ENCODE assay signal across 19 cellular contexts in the genomic region with DNA sequence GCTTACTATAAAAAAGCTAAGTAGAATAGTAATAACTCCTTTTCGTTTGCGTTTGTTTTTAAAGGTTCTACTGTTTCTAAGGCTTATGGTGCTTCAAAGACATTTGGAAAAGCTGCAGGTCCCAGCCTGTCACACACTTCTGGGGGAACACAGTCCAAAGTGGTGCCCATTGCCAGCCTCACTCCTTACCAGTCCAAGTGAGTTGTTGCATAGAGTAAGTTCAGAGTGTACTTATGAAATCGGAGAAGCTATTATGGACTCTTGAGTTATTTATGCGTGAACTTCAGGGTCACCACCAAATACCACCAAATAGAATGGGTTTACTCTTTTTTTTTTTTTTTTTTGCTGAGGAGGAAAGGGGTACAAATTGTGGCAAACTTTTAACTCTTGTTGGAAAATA. TPM values are rescaled to one million over a fixed set of nuclear protein-coding genes. Genes with fewer than 3 reads are reported as not detected.
A peak's percentile ranks its signal among the peaks of the same experiment; 100 is the strongest.
DNase-seq lines count a peak whose midpoint lies in the region; ATAC-seq and TF ChIP-seq lines count a peak whose summit lies in the region.
"Had no signal": no experiment of that assay in that cellular context is flagged by ENCODE, and none has a peak within 500 bp of the region (broad histone marks: within the 10 kb centered on the region; RNA-seq: fewer than 3 reads in every experiment).

No MANE protein-coding gene starts in this region.

- H2AFZ ChIP-seq in SK-N-SH (ENCODE audit: low read depth), result no peak overlapping the region

- intact Hi-C loops in activated T-helper 2 cell treated with anti-CD3 and anti-CD28 coated beads, Interferon-gamma antibody, Interleukin-2, Interleukin-4, amounts not matched to agents 10 μg/mL and 5 μg/mL and 100 μg/mL, durations not matched to agents 14 hours and 24 hours and 36 hours (cut with micrococcal nuclease), result loop anchor here (10.0 kb wide), 1 partner anchor 389 kb away; no protein-coding TSS in a partner anchor
- intact Hi-C loops in gastrocnemius medialis (cut with DNase I; ENCODE audit: low total_unique reads), result no loop called here

- H3K4me2 ChIP-seq in SK-N-SH, result no peak overlapping the region
- H3K4me2 ChIP-seq: A549; BLaER1 treated with 17β-estradiol and CSF1 and Interleukin-3, amounts not matched to agents 10 nM and 100 nM had no signal

- H3K27me3 ChIP-seq in gastrocnemius medialis, result no peaks in the 10 kb centered on the region
- no peaks in the 10 kb centered on the region for H3K27me3 ChIP-seq in SK-N-SH (ENCODE audit: insufficient read depth)
- H3K27me3 ChIP-seq: BLaER1 treated with 17β-estradiol and CSF1 and Interleukin-3, amounts not matched to agents 10 nM and 100 nM had no signal

- H3K9me2 ChIP-seq in SK-N-SH, result no peaks in the 10 kb centered on the region

- H3K4me3 Mint-ChIP-seq in T-helper 1 cell treated with Interleukin-12 subunit alpha and Interleukin-12 subunit beta and Interleukin-4 antibody, amounts not matched to agents 30 μg/mL and 1 μg/mL, for 36 hours, result no peak overlapping the region
- H3K4me3 Mint-ChIP-seq in T-helper 17 cell, result no peak overlapping the region
- H3K4me3 Mint-ChIP-seq in activated T-helper 2 cell treated with anti-CD3 and anti-CD28 coated beads, Interferon-gamma antibody, Interleukin-2, Interleukin-4, amounts not matched to agents 10 μg/mL and 5 μg/mL and 100 μg/mL, durations not matched to agents 14 hours and 24 hours and 36 hours (ENCODE audit: low read depth), result no peak overlapping the region
- H3K4me3 Mint-ChIP-seq: B cell; CD4-positive, alpha-beta T cell; CD8-positive, alpha-beta T cell had no signal

- H3K27ac ChIP-seq in gastrocnemius medialis, result peak overlapping the region; percentile 42 to 98 (median 60)
- no peak overlapping the region for H3K27ac ChIP-seq in SK-N-SH (ENCODE audit: low read depth in 2 of 2, low read length in 1 of 2)
- H3K27ac ChIP-seq: 22Rv1; A549; BLaER1 treated with 17β-estradiol and CSF1 and Interleukin-3, amounts not matched to agents 10 nM and 100 nM; C4-2B had no signal

- TF ChIP-seq EP300 in SK-N-SH (IDR thresholded peaks at IDR 0.05; ENCODE audit: borderline replicate concordance in 1 of 2, low read depth in 1 of 2, low read length in 1 of 2), result no peak

- peak overlapping the region; percentile 67 for H3K27ac Mint-ChIP-seq in T-helper 1 cell treated with Interleukin-12 subunit alpha and Interleukin-12 subunit beta and Interleukin-4 antibody, amounts not matched to agents 30 μg/mL and 1 μg/mL, for 36 hours
- peak overlapping the region; percentile 98 for H3K27ac Mint-ChIP-seq in T-helper 17 cell
- H3K27ac Mint-ChIP-seq in activated T-helper 2 cell treated with anti-CD3 and anti-CD28 coated beads, Interferon-gamma antibody, Interleukin-2, Interleukin-4, amounts not matched to agents 10 μg/mL and 5 μg/mL and 100 μg/mL, durations not matched to agents 14 hours and 24 hours and 36 hours, result peak overlapping the region; percentile 13
- H3K27ac Mint-ChIP-seq: B cell; CD8-positive, alpha-beta T cell had no signal

- H3K79me2 ChIP-seq in SK-N-SH (ENCODE audit: insufficient read depth), result no peaks in the 10 kb centered on the region

- no peak for TF ChIP-seq RAD21 in SK-N-SH (IDR thresholded peaks at IDR 0.05; ENCODE audit: low read length)

- peaks cover 67% of the 10 kb centered on the region for H3K36me3 Mint-ChIP-seq in T-helper 1 cell treated with Interleukin-12 subunit alpha and Interleukin-12 subunit beta and Interleukin-4 antibody, amounts not matched to agents 30 μg/mL and 1 μg/mL, for 36 hours (ENCODE audit: low read depth)
- peaks cover 18% of the 10 kb centered on the region for H3K36me3 Mint-ChIP-seq in T-helper 17 cell (ENCODE audit: low read depth)
- peaks cover 94% of the 10 kb centered on the region for H3K36me3 Mint-ChIP-seq in activated T-helper 2 cell treated with anti-CD3 and anti-CD28 coated beads, Interferon-gamma antibody, Interleukin-2, Interleukin-4, amounts not matched to agents 10 μg/mL and 5 μg/mL and 100 μg/mL, durations not matched to agents 14 hours and 24 hours and 36 hours (ENCODE audit: low read depth)

- H3K36me3 ChIP-seq in gastrocnemius medialis, result peaks cover 3 to 56% of the 10 kb centered on the region in 2 donors
- H3K36me3 ChIP-seq in SK-N-SH (replicated peaks in 1 of 2; ENCODE audit: control insufficient read depth in 1 of 2, insufficient read depth in 2 of 2, low read length in 1 of 2), result peaks cover 49 to 65% of the 10 kb centered on the region in 2 experiments

- no peak overlapping the region for H3K4me3 ChIP-seq in gastrocnemius medialis
- H3K4me3 ChIP-seq in SK-N-SH (ENCODE audit: low read depth in 2 of 2, low read length in 1 of 2), result no peak overlapping the region
- H3K4me3 ChIP-seq: A549; BLaER1 treated with 17β-estradiol and CSF1 and Interleukin-3, amounts not matched to agents 10 nM and 100 nM had no signal

- H3K27me3 Mint-ChIP-seq in T-helper 1 cell treated with Interleukin-12 subunit alpha and Interleukin-12 subunit beta and Interleukin-4 antibody, amounts not matched to agents 30 μg/mL and 1 μg/mL, for 36 hours (ENCODE audit: low read depth), result no peaks in the 10 kb centered on the region
- no peaks in the 10 kb centered on the region for H3K27me3 Mint-ChIP-seq in T-helper 17 cell
- no peaks in the 10 kb centered on the region for H3K27me3 Mint-ChIP-seq in activated T-helper 2 cell treated with anti-CD3 and anti-CD28 coated beads, Interferon-gamma antibody, Interleukin-2, Interleukin-4, amounts not matched to agents 10 μg/mL and 5 μg/mL and 100 μg/mL, durations not matched to agents 14 hours and 24 hours and 36 hours (ENCODE audit: low read depth)
- H3K27me3 Mint-ChIP-seq: B cell; CD4-positive, alpha-beta T cell had no signal

- H3K9me3 Mint-ChIP-seq in T-helper 1 cell treated with Interleukin-12 subunit alpha and Interleukin-12 subunit beta and Interleukin-4 antibody, amounts not matched to agents 30 μg/mL and 1 μg/mL, for 36 hours, result no peaks in the 10 kb centered on the region
- no peaks in the 10 kb centered on the region for H3K9me3 Mint-ChIP-seq in activated T-helper 2 cell treated with anti-CD3 and anti-CD28 coated beads, Interferon-gamma antibody, Interleukin-2, Interleukin-4, amounts not matched to agents 10 μg/mL and 5 μg/mL and 100 μg/mL, durations not matched to agents 14 hours and 24 hours and 36 hours
- H3K9me3 Mint-ChIP-seq: CD4-positive, alpha-beta T cell; CD8-positive, alpha-beta T cell had no signal

- CTCF ChIA-PET in SK-N-SH (lab: Yijun Ruan, JAX), result interaction anchor here (0.6 to 1.0 kb wide), 2 partner anchors 10 to 15 kb away, joined by 3 to 4 read pairs; no protein-coding TSS in a partner anchor

- no peaks in the 10 kb centered on the region for H3F3A ChIP-seq in SK-N-SH (replicated peaks; ENCODE audit: insufficient read depth)

- H3K4me1 Mint-ChIP-seq in T-helper 1 cell treated with Interleukin-12 subunit alpha and Interleukin-12 subunit beta and Interleukin-4 antibody, amounts not matched to agents 30 μg/mL and 1 μg/mL, for 36 hours (ENCODE audit: low read depth), result peaks cover 64% of the 10 kb centered on the region
- H3K4me1 Mint-ChIP-seq in T-helper 17 cell, result peaks cover 36% of the 10 kb centered on the region
- H3K4me1 Mint-ChIP-seq in activated T-helper 2 cell treated with anti-CD3 and anti-CD28 coated beads, Interferon-gamma antibody, Interleukin-2, Interleukin-4, amounts not matched to agents 10 μg/mL and 5 μg/mL and 100 μg/mL, durations not matched to agents 14 hours and 24 hours and 36 hours (ENCODE audit: low read depth), result peaks cover 51% of the 10 kb centered on the region
- H3K4me1 Mint-ChIP-seq: B cell had no signal

- POLR2A ChIA-PET in SK-N-SH (lab: Yijun Ruan, JAX), result no interaction called here

- no peaks in the 10 kb centered on the region for H3K9me3 ChIP-seq in T-helper 17 cell (ENCODE audit: control insufficient read depth, low read length, poor library complexity, severe bottlenecking)
- H3K9me3 ChIP-seq in gastrocnemius medialis, result no peaks in the 10 kb centered on the region
- no peaks in the 10 kb centered on the region for H3K9me3 ChIP-seq in SK-N-SH
- H3K9me3 ChIP-seq: A549; BLaER1 treated with 17β-estradiol and CSF1 and Interleukin-3, amounts not matched to agents 10 nM and 100 nM; Caco-2 had no signal

- H4K20me1 ChIP-seq in SK-N-SH (ENCODE audit: insufficient read depth), result no peaks in the 10 kb centered on the region

- in situ Hi-C loops in gastrocnemius medialis (cut with MboI; ENCODE audit: low sequenced_read_pairs in 4 of 4), result loop anchor here in 1 of 4 donors (25.0 kb wide), 1 partner anchor 412 kb away; no protein-coding TSS in a partner anchor

- TF ChIP-seq CTCF in gastrocnemius medialis (IDR thresholded peaks at IDR 0.05 in 4 of 5, conservative IDR thresholded peaks at IDR 0.05 in 1 of 5), result no peak
- TF ChIP-seq CTCF in SK-N-SH (IDR thresholded peaks at IDR 0.05), result no peak

- H3K4me1 ChIP-seq in gastrocnemius medialis (peaks cover 0 to 16% of the 10 kb centered on the region in 2 donors), SK-N-SH (ENCODE audit: control insufficient read depth in 1 of 2, insufficient read depth in 2 of 2, low read depth in 1 of 2, low read length in 1 of 2) (no peaks in the 10 kb centered on the region)
- H3K4me1 ChIP-seq: A549, Caco-2 had no signal

- ATAC-seq in T-helper 17 cell (no peak), gastrocnemius medialis (peak; percentile 60 to 77)
- ATAC-seq: A549; CD8-positive, alpha-beta T cell had no signal

- H3K9ac ChIP-seq in SK-N-SH, result no peak overlapping the region
- H3K9ac ChIP-seq: BLaER1 treated with 17β-estradiol and CSF1 and Interleukin-3, amounts not matched to agents 10 nM and 100 nM had no signal

- no peak for TF ChIP-seq POLR2A in gastrocnemius medialis (IDR thresholded peaks at IDR 0.05)

- WGBS in SK-N-SH (ENCODE audit: low lambda C conversion rate), result 96% methylated on average over 4 of the region's 4 CpGs

- DNase-seq in T-helper 1 cell, result no peak
- DNase-seq in T-helper 17 cell, result no peak
- no peak for DNase-seq in activated T-helper 2 cell treated with anti-CD3 and anti-CD28 coated beads, Interferon-gamma antibody, Interleukin-2, Interleukin-4, amounts not matched to agents 10 μg/mL and 5 μg/mL and 100 μg/mL, durations not matched to agents 14 hours and 24 hours and 36 hours (ENCODE audit: low spot score)
- no peak for DNase-seq in gastrocnemius medialis
- DNase-seq in SK-N-SH, result no peak
- DNase-seq in glomerular visceral epithelial cell (ENCODE audit: extremely low spot score), result no peak
- DNase-seq: AML-193; Caco-2; Calu3; CD4-positive, alpha-beta T cell; CD8-positive, alpha-beta T cell; DMS79 treated with DMSO at 0.1 percent for 48 hours; GF-D8 had no signal

RNA-seq across cellular contexts. Expression of a gene that starts 45.8 kb away (rescaled TPM):
- total RNA-seq in T-helper 17 cell (10 to 100 TPM; 67.4 to 81.4 TPM), gastrocnemius medialis (10 to 100 TPM; 26.5 to 46.8 (median 34.9) TPM)
- 229 and 243 TPM in 2 replicates for total RNA-seq in activated T-helper 2 cell treated with anti-CD3 and anti-CD28 coated beads, Interferon-gamma antibody, Interleukin-2, Interleukin-4, amounts not matched to agents 10 μg/mL and 5 μg/mL and 100 μg/mL, durations not matched to agents 14 hours and 24 hours and 36 hours
- polyA plus RNA-seq in SK-N-SH (2012; rRNA removed), result 47.2 and 53.7 TPM in 2 replicates
- 48.7 and 51.8 TPM in 2 replicates for polyA plus RNA-seq in SK-N-SH (2012; cell fraction: cytosol; rRNA removed)
- polyA plus RNA-seq in SK-N-SH (2012; cell fraction: nucleus; rRNA removed), result 54.9 and 57.1 TPM in 2 replicates

RNA-seq across cellular contexts. Expression of a gene that starts 45.9 kb away (rescaled TPM):
- 10 to 100 TPM; 16.0 to 16.8 TPM for total RNA-seq in T-helper 17 cell
- 26.9 and 31.0 TPM in 2 replicates for total RNA-seq in activated T-helper 2 cell treated with anti-CD3 and anti-CD28 coated beads, Interferon-gamma antibody, Interleukin-2, Interleukin-4, amounts not matched to agents 10 μg/mL and 5 μg/mL and 100 μg/mL, durations not matched to agents 14 hours and 24 hours and 36 hours
- 10 to 100 TPM; 15.1 to 18.1 (median 16.7) TPM for total RNA-seq in gastrocnemius medialis
- polyA plus RNA-seq in SK-N-SH (2012; rRNA removed), result 4.9 and 6.1 TPM in 2 replicates
- polyA plus RNA-seq in SK-N-SH (2012; cell fraction: cytosol; rRNA removed), result 3.0 and 3.9 TPM in 2 replicates
- 8.2 and 13.4 TPM in 2 replicates for polyA plus RNA-seq in SK-N-SH (2012; cell fraction: nucleus; rRNA removed)

Comparison
In these comparisons a context has a peak if more than half of its experiments do, and no peak if none do; other contexts are left out.
1. H3K27ac Mint-ChIP-seq: peak in every context shown above with its lines; median percentile 98 in T-helper 17 cell; 67 in T-helper 1 cell treated with Interleukin-12 subunit alpha and Interleukin-12 subunit beta and Interleukin-4 antibody, amounts not matched to agents 30 μg/mL and 1 μg/mL, for 36 hours; 13 in activated T-helper 2 cell treated with anti-CD3 and anti-CD28 coated beads, Interferon-gamma antibody, Interleukin-2, Interleukin-4, amounts not matched to agents 10 μg/mL and 5 μg/mL and 100 μg/mL, durations not matched to agents 14 hours and 24 hours and 36 hours.
2. H3K27ac ChIP-seq: peak in gastrocnemius medialis (4 of 4); none in SK-N-SH (0 of 2).